8 cellular contexts compared by ENCODE assay signal in the genomic region with DNA sequence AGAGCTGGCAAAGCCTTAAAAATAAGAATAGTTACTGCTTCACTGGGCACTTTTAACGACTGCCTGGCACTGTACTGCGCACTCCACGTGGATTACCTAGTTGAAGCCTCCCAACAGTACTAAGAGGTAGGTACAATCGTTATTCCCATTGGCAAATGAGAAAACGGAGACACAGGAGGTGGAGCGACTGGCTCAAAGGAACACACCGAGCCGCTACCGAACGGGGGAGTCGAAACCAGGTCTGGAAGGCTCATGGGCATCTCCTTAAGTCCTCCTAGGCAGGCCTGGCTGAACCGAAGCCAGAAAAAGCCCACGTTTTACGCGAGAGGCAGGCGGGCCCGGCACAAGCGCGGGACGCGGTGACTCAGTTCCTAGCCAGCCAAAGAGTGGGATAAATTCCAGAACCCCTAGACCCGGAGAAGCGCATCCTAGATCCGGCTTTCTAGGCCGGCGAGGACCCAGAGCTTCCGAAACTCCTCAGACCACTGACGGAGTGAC. TPM values are rescaled to one million over a fixed set of nuclear protein-coding genes. Genes with fewer than 3 reads are reported as not detected.
DNase-seq lines count a peak whose midpoint lies in the region; TF ChIP-seq lines count a peak whose summit lies in the region.

No MANE protein-coding gene starts in this region.

- peak overlapping the region; percentile 99 for H3K4me3 Mint-ChIP-seq in endothelial cell (ENCODE audit: unreplicated experiment)

- peak overlapping the region; percentile 100 for H3K27ac Mint-ChIP-seq in endothelial cell (ENCODE audit: unreplicated experiment)

- H3K9me3 ChIP-seq in mononuclear cell (ENCODE audit: low read depth, low read length) = no peaks in the 10 kb centered on the region

- peaks cover 31% of the 10 kb centered on the region for H3K4me1 ChIP-seq in mononuclear cell (ENCODE audit: insufficient read depth, low read length)

- no peaks in the 10 kb centered on the region for H3K9me3 Mint-ChIP-seq in endothelial cell (ENCODE audit: unreplicated experiment)

- peak overlapping the region; percentile 98 for H3K27ac ChIP-seq in substantia nigra (ENCODE audit: low read depth, low read length, poor library complexity, severe bottlenecking)

- H3K36me3 Mint-ChIP-seq in endothelial cell (ENCODE audit: low read depth, unreplicated experiment) = peaks cover 48% of the 10 kb centered on the region

- no peaks in the 10 kb centered on the region for H3K27me3 ChIP-seq in mononuclear cell (ENCODE audit: insufficient read depth, low read length)

- peak; percentile 28 for DNase-seq in activated gamma-delta T cell treated with Interleukin-2 at 50 U/mL for 16 hours
- DNase-seq in activated gamma-delta T cell (lab: John Stamatoyannopoulos, UW) = no peak
- peak; percentile 70 for DNase-seq in LHCN-M2 (ENCODE audit: low read depth)
- peak; percentile 44 to 45 for DNase-seq in activated CD4-positive, alpha-beta T cell treated with anti-CD3 and anti-CD28 coated beads, Interleukin-2, amount 50 U/mL, for 4 hours
- DNase-seq in endothelial cell (ENCODE audit: low spot score) = peak; percentile 24
- peak in 13 of 49 donors; percentile 23 to 73 (median 43) for DNase-seq in substantia nigra (lab: John Stamatoyannopoulos, UW)
- no peak for DNase-seq in NOMO-1 treated with DMSO at 0.1 percent for 48 hours (lab: John Stamatoyannopoulos, UW; ENCODE audit: unreplicated experiment)

- H3K4me1 Mint-ChIP-seq in endothelial cell (ENCODE audit: unreplicated experiment) = peaks cover 35% of the 10 kb centered on the region

- no peak for TF ChIP-seq CTCF in endothelial cell (IDR thresholded peaks at IDR 0.05; ENCODE audit: unreplicated experiment)

- peaks cover 37% of the 10 kb centered on the region for H3K27me3 Mint-ChIP-seq in endothelial cell (ENCODE audit: unreplicated experiment)

- H3K4me3 ChIP-seq in mononuclear cell (ENCODE audit: low read length) = peak overlapping the region; percentile 87

RNA-seq across cellular contexts. Expression of gene PDAP1, which starts 0.5 kb away (rescaled TPM):
- total RNA-seq in LHCN-M2 (2014; rRNA removed) = 233 and 265 TPM in 2 replicates
- polyA plus RNA-seq in LHCN-M2 (2012) = 260 TPM
- 107 TPM for total RNA-seq in endothelial cell (ENCODE audit: unreplicated experiment)
- 29.6 TPM for total RNA-seq in mononuclear cell

RNA-seq across cellular contexts. Expression of gene BUD31, which starts 0.9 kb away (rescaled TPM):
- 128 and 139 TPM in 2 replicates for total RNA-seq in LHCN-M2 (2014; rRNA removed)
- polyA plus RNA-seq in LHCN-M2 (2012) = 118 TPM
- 73.4 TPM for total RNA-seq in endothelial cell (ENCODE audit: unreplicated experiment)
- 99.0 TPM for total RNA-seq in mononuclear cell

RNA-seq across cellular contexts. Expression of gene PTCD1, which starts 30.7 kb away (rescaled TPM):
- 15.0 and 19.2 TPM in 2 replicates for total RNA-seq in LHCN-M2 (2014; rRNA removed)
- polyA plus RNA-seq in LHCN-M2 (2012) = 5.8 TPM
- 7.1 TPM for total RNA-seq in endothelial cell (ENCODE audit: unreplicated experiment)
- total RNA-seq in mononuclear cell = 3.1 TPM

RNA-seq across cellular contexts. Expression of gene CPSF4, which starts 30.8 kb away (rescaled TPM):
- 69.6 and 75.0 TPM in 2 replicates for total RNA-seq in LHCN-M2 (2014; rRNA removed)
- polyA plus RNA-seq in LHCN-M2 (2012) = 47.0 TPM
- total RNA-seq in endothelial cell (ENCODE audit: unreplicated experiment) = 40.5 TPM
- total RNA-seq in mononuclear cell = 17.4 TPM

RNA-seq across cellular contexts. Expression of gene ARPC1B, which starts 33.4 kb away (rescaled TPM):
- total RNA-seq in LHCN-M2 (2014; rRNA removed) = 487 and 807 TPM in 2 replicates
- polyA plus RNA-seq in LHCN-M2 (2012) = 567 TPM
- 124 TPM for total RNA-seq in endothelial cell (ENCODE audit: unreplicated experiment)
- total RNA-seq in mononuclear cell = 282 TPM

Comparison
In these comparisons a context has a peak if more than half of its experiments do, and no peak if none do; other contexts are left out.
1. DNase-seq: peak in activated gamma-delta T cell treated with Interleukin-2 at 50 U/mL for 16 hours (single experiment), LHCN-M2 (single experiment), activated CD4-positive, alpha-beta T cell treated with anti-CD3 and anti-CD28 coated beads, Interleukin-2, amount 50 U/mL, for 4 hours (2 of 2) and endothelial cell (single experiment); none in activated gamma-delta T cell (single experiment) and NOMO-1 treated with DMSO at 0.1 percent for 48 hours (single experiment).